ENCODE assay signal across 17 cellular contexts in genomic region chr19:35585844-35586243, GRCh38. TPM values are rescaled to one million over a fixed set of nuclear protein-coding genes. Genes with fewer than 3 reads are reported as not detected.
DNase-seq lines count a peak whose midpoint lies in the region; TF ChIP-seq lines count a peak whose summit lies in the region.
"Had no signal": no experiment of that assay in that cellular context is flagged by ENCODE, and none has a peak within 500 bp of the region (broad histone marks: within the 10 kb centered on the region; RNA-seq: fewer than 3 reads in every experiment).

Gene PMIS2, plus strand, starts transcription at chr19:35586173. Its CDS starts 87 bp downstream, at chr19:35586260.

- H3K9ac ChIP-seq in mesenchymal stem cell (ENCODE audit: low read length), result no peak within 1 kb of the TSS
- H3K9ac ChIP-seq: BLaER1 treated with 17β-estradiol and CSF1 and Interleukin-3, amounts not matched to agents 10 nM and 100 nM; parathyroid adenoma had no signal

- H3K18ac ChIP-seq in mesenchymal stem cell (ENCODE audit: low read depth in 1 of 2, low read length in 2 of 2), result no peak within 1 kb of the TSS

- no peak within 1 kb of the TSS for H3K14ac ChIP-seq in mesenchymal stem cell (ENCODE audit: low read length in 2 of 2)

- no peak within 1 kb of the TSS for H2BK120ac ChIP-seq in mesenchymal stem cell (ENCODE audit: low read depth, low read length)

- H2AFZ ChIP-seq in mesenchymal stem cell (ENCODE audit: low read depth, low read length), result no peak within 1 kb of the TSS
- H2AFZ ChIP-seq: parathyroid adenoma had no signal

- H3K36me3 ChIP-seq in MG63 (no peaks in the 10 kb centered on the region), mesenchymal stem cell (ENCODE audit: control insufficient read depth in 1 of 2, insufficient read depth in 2 of 2, low read depth in 1 of 2, low read length in 2 of 2) (no peaks in the 10 kb centered on the region)
- H3K36me3 ChIP-seq: adrenal gland; BLaER1 treated with 17β-estradiol and CSF1 and Interleukin-3, amounts not matched to agents 10 nM and 100 nM had no signal

- H3K9me3 ChIP-seq in MG63 (peaks cover 5% of the 10 kb centered on the region; the same call in 1 of the 2 replicates), mesenchymal stem cell (ENCODE audit: control insufficient read depth, low read length) (no peaks in the 10 kb centered on the region)
- H3K9me3 ChIP-seq: adrenal gland had no signal

- no peak within 1 kb of the TSS for H3K23ac ChIP-seq in mesenchymal stem cell (ENCODE audit: low read length in 2 of 2)

- H2BK12ac ChIP-seq in mesenchymal stem cell (ENCODE audit: low read length in 2 of 2), result no peak within 1 kb of the TSS

- H2BK5ac ChIP-seq in mesenchymal stem cell (ENCODE audit: low read depth, low read length, poor library complexity, severe bottlenecking), result no peak within 1 kb of the TSS

- DNase-seq in activated T-cell treated with anti-CD3 and anti-CD28 coated beads for 48 hours (ENCODE audit: low read depth), result peak; percentile 44
- DNase-seq in activated T-cell treated with anti-CD3 and anti-CD28 coated beads for 4 hours, result no peak
- DNase-seq in MG63, result peak; percentile 32
- peak; percentile 9 for DNase-seq in choroid plexus epithelial cell (ENCODE audit: low read depth)
- DNase-seq in stimulated activated CD8-positive, alpha-beta memory T cell treated with anti-CD3 and anti-CD28 coated beads, Interleukin-4, amount 100 ng/mL, for 48 hours, result peak; percentile 50
- DNase-seq in mesenchymal stem cell, result no peak
- no peak for DNase-seq in cerebellum (ENCODE audit: low spot score)
- no peak for DNase-seq in NCI-H2029 (lab: John Stamatoyannopoulos, UW)
- DNase-seq: effector CD4-positive, alpha-beta T cell; glutamatergic neuron; HFFc6; NCI-H1092 treated with DMSO at 0.1 percent for 48 hours; OCI-M1 had no signal

- no peaks in the 10 kb centered on the region for H3K4me1 ChIP-seq in mesenchymal stem cell (ENCODE audit: control insufficient read depth, insufficient read depth, low read depth, low read length)
- H3K4me1 ChIP-seq: adrenal gland, parathyroid adenoma had no signal

- H2AK5ac ChIP-seq in mesenchymal stem cell (ENCODE audit: low read length, severe bottlenecking), result no peak within 1 kb of the TSS

- H4K8ac ChIP-seq in mesenchymal stem cell (ENCODE audit: low read length), result no peak within 1 kb of the TSS

- H4K91ac ChIP-seq in mesenchymal stem cell (ENCODE audit: low read length), result no peak within 1 kb of the TSS

- H2BK15ac ChIP-seq in mesenchymal stem cell (ENCODE audit: low read depth, poor library complexity, severe bottlenecking), result no peak within 1 kb of the TSS

- H3K27me3 ChIP-seq in MG63 (peaks cover 20% of the 10 kb centered on the region), mesenchymal stem cell (ENCODE audit: control insufficient read depth in 1 of 2, insufficient read depth in 1 of 2, low read length in 2 of 2) (peaks cover 12 to 53% of the 10 kb centered on the region in 2 experiments)
- H3K27me3 ChIP-seq: adrenal gland; BLaER1 treated with 17β-estradiol and CSF1 and Interleukin-3, amounts not matched to agents 10 nM and 100 nM had no signal

- WGBS in mesenchymal stem cell, result 55% methylated on average over 13 of the region's 16 CpGs

- TF ChIP-seq CTCF in choroid plexus epithelial cell (conservative IDR thresholded peaks at IDR 0.05; ENCODE audit: low read depth, low read length), result no peak

- H3K4me2 ChIP-seq in mesenchymal stem cell (ENCODE audit: low read length, poor library complexity, severe bottlenecking), result no peak within 1 kb of the TSS

- H3K4ac ChIP-seq in mesenchymal stem cell (ENCODE audit: low read depth in 1 of 2, low read length in 2 of 2), result no peak within 1 kb of the TSS

- H3K4me3 ChIP-seq in MG63 (no peak within 1 kb of the TSS), choroid plexus epithelial cell (ENCODE audit: low read depth, low read length) (no peak within 1 kb of the TSS), mesenchymal stem cell (ENCODE audit: insufficient read depth in 1 of 2, low read depth in 1 of 2, low read length in 2 of 2) (no peak within 1 kb of the TSS)
- H3K4me3 ChIP-seq: adrenal gland; BLaER1 treated with 17β-estradiol and CSF1 and Interleukin-3, amounts not matched to agents 10 nM and 100 nM; lung had no signal

- H3K27ac ChIP-seq in mesenchymal stem cell (ENCODE audit: low read length, poor library complexity, severe bottlenecking), result no peak within 1 kb of the TSS
- H3K27ac ChIP-seq: adrenal gland; BLaER1 treated with 17β-estradiol and CSF1 and Interleukin-3, amounts not matched to agents 10 nM and 100 nM; parathyroid adenoma had no signal

- H3K79me1 ChIP-seq in mesenchymal stem cell (replicated peaks; ENCODE audit: low read length, poor library complexity, severe bottlenecking), result no peaks in the 10 kb centered on the region

RNA-seq across cellular contexts. Expression of gene PMIS2, which starts in this region (rescaled TPM):
- not detected in 2 replicates for total RNA-seq in MG63 (2014; rRNA removed; shearing (Covaris generic); ENCODE audit: low replicate concordance)
- not detected for polyA plus RNA-seq in mesenchymal stem cell (2013, experiment 1 of 2)
- not detected for polyA plus RNA-seq in mesenchymal stem cell (2013, experiment 2 of 2)
- total RNA-seq in cerebellum, result not detected
- total RNA-seq: HFFc6, lung had no signal
- polyA plus RNA-seq: adrenal gland, lung had no signal

Comparison
In these comparisons a context has a peak if more than half of its experiments do, and no peak if none do; other contexts are left out.
1. DNase-seq: peak in activated T-cell treated with anti-CD3 and anti-CD28 coated beads for 48 hours (single experiment), choroid plexus epithelial cell (single experiment) and stimulated activated CD8-positive, alpha-beta memory T cell treated with anti-CD3 and anti-CD28 coated beads, Interleukin-4, amount 100 ng/mL, for 48 hours (single experiment); none in activated T-cell treated with anti-CD3 and anti-CD28 coated beads for 4 hours (single experiment), mesenchymal stem cell (single experiment), cerebellum (single experiment) and NCI-H2029 (single experiment).
2. Peak in DNase-seq in MG63; RNA of the gene not detected or under 1 TPM.